1 cellular context compared by ENCODE assay signal in genomic region chr1:68174173-68175113, GRCh38.
TF ChIP-seq lines count a peak whose summit lies in the region.

No MANE protein-coding gene starts in this region.

TF ChIP-seq in IMR-90, 13 proteins besides CTCF, POLR2A, EP300 and RAD21 (continued from another document):
- TF ChIP-seq ELK1 (IDR thresholded peaks at IDR 0.05; ENCODE audit: borderline replicate concordance, low read depth, low read length), result no peak
- TF ChIP-seq MXI1 (IDR thresholded peaks at IDR 0.05; ENCODE audit: borderline replicate concordance, low read depth, low read length), result peak; percentile 71; the same call in 1 of the 2 replicates
